8 cellular contexts compared by ENCODE assay signal in the genomic region with DNA sequence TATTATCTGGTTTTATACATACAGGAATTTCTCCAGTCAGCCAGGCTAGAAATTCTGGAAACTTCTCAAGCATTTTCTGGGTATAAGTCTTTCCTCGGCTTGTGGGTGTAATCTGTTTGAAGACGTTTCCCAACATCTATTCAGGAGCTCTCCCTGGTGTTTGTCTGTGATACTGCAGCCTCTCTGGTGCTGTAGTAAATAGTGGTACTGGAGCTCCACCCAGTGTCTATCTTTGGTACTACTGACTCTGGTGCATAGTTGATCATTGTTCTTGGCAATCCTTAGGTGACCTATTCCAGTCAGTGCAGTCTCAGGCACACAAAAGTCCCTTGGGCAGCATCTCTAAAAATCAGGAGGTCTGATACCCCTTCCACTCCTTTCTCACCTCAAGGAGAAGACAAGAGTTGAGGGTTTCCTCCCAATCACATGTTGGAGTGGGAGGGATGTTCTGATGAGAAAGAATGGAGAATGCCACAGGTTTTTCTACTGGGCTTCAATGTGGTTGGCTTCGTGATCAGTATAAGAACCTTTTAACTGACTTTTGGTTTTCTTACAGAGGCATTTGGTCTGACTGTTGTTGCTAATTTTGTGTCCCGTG.
DNase-seq lines count a peak whose midpoint lies in the region; ATAC-seq and TF ChIP-seq lines count a peak whose summit lies in the region.

No MANE protein-coding gene starts in this region.

- H3K4me3 Mint-ChIP-seq in activated naive CD8-positive, alpha-beta T cell treated with anti-CD3 and anti-CD28 coated beads for 36 hours, result no peak overlapping the region

- no peaks in the 10 kb centered on the region for H3K27me3 ChIP-seq in heart right ventricle

- WGBS in heart right ventricle, 2 donors, result 27 to 38% methylated on average over 4 of the region's 4 CpGs

- ATAC-seq in HG02571 (IDR thresholded peaks at IDR 0.05; ENCODE audit: unreplicated experiment), result peak; percentile 80
- peak; percentile 83 to 94 (median 91) for ATAC-seq in heart right ventricle
- ATAC-seq in sciatic nerve, result peak; percentile 96

- peaks cover 2% of the 10 kb centered on the region for H3K36me3 Mint-ChIP-seq in activated naive CD8-positive, alpha-beta T cell treated with anti-CD3 and anti-CD28 coated beads for 36 hours

- H3K36me3 ChIP-seq in heart right ventricle, result no peaks in the 10 kb centered on the region

- peaks cover 13% of the 10 kb centered on the region for H3K4me1 Mint-ChIP-seq in activated naive CD8-positive, alpha-beta T cell treated with anti-CD3 and anti-CD28 coated beads for 36 hours

- H3K27ac Mint-ChIP-seq in activated naive CD8-positive, alpha-beta T cell treated with anti-CD3 and anti-CD28 coated beads for 36 hours, result no peak overlapping the region

- peaks cover 0 to 9% (median 0%) of the 10 kb centered on the region in 9 donors for H3K4me1 ChIP-seq in heart right ventricle

- no peak overlapping the region for H3K4me3 ChIP-seq in heart right ventricle

- peak overlapping the region in 1 of 10 donors; percentile 29 for H3K27ac ChIP-seq in heart right ventricle

- peaks cover 30% of the 10 kb centered on the region for H3K27me3 Mint-ChIP-seq in activated naive CD8-positive, alpha-beta T cell treated with anti-CD3 and anti-CD28 coated beads for 36 hours

- DNase-seq in NCI-H1092 treated with DMSO at 0.1 percent for 48 hours (lab: John Stamatoyannopoulos, UW), result peak; percentile 80
- peak; percentile 84 for DNase-seq in SKM-1 treated with dmso at 0.1 percent for 144 hours (lab: John Stamatoyannopoulos, UW; ENCODE audit: unreplicated experiment)
- peak; percentile 66 for DNase-seq in activated naive CD8-positive, alpha-beta T cell treated with anti-CD3 and anti-CD28 coated beads for 36 hours
- DNase-seq in heart right ventricle, result peak in 1 of 2 donors; percentile 92
- DNase-seq in sciatic nerve (ENCODE audit: low spot score), result peak; percentile 88
- DNase-seq in middle frontal gyrus (ENCODE audit: extremely low spot score, low spot score), result no peak

- intact Hi-C loops in heart right ventricle (cut with DNase I) (loop anchor here (1.0 to 5.0 kb wide), 9 partner anchors 170 to 732 kb away; partner anchors contain the start of gene NUDT15 (in 1 of the 10)), sciatic nerve (cut with DNase I) (no loop called here)

- peaks cover 21% of the 10 kb centered on the region for H3K9me3 Mint-ChIP-seq in activated naive CD8-positive, alpha-beta T cell treated with anti-CD3 and anti-CD28 coated beads for 36 hours

- H3K9me3 ChIP-seq in heart right ventricle, result peaks cover 0 to 44% (median 21%) of the 10 kb centered on the region in 11 donors

- TF ChIP-seq CTCF in GM12873 (IDR thresholded peaks at IDR 0.05; ENCODE audit: insufficient read depth, low read depth, low read length, missing control alignments) (peak; percentile 99), heart right ventricle (IDR thresholded peaks at IDR 0.05) (peak; percentile 96 to 100 (median 99))
